Comparison of ENCODE assay signal across 19 cellular contexts in the genomic region with DNA sequence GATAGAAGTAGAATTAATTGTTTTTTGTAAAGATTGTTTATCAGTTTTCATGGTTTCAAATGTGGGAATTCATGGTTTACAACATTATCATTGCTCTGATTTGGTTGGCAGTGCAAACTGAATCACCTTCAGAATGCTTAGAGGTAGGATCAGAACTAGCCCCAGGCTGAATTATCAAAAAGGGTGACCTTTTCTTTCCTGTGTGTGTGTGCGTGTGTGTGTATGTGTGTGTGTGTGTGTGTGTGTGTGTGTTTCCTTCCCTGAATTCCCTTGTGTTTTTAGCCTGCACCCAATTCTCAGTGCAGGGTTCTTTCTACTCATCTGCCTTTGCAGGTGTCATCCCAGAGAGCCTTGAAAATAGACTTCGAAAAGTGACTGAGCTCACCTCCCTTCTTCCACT.
A peak's percentile ranks its signal among the peaks of the same experiment; 100 is the strongest.
DNase-seq lines count a peak whose midpoint lies in the region; TF ChIP-seq lines count a peak whose summit lies in the region.
"Had no signal": no experiment of that assay in that cellular context is flagged by ENCODE, and none has a peak within 500 bp of the region (broad histone marks: within the 10 kb centered on the region; RNA-seq: fewer than 3 reads in every experiment).

No MANE protein-coding gene starts in this region.

- no peaks in the 10 kb centered on the region for H3K36me3 ChIP-seq in breast epithelium
- H3K36me3 ChIP-seq: BE2C; BLaER1 treated with 17β-estradiol and CSF1 and Interleukin-3, amounts not matched to agents 10 nM and 100 nM; HAP-1 had no signal

- no TSS peak for BruUV-seq in MCF 10A (replicated peaks; lab: Mats Ljungman, UMichigan)

- H3K4me1 Mint-ChIP-seq in MCF 10A (ENCODE audit: insufficient read depth, unreplicated experiment) = peaks cover 19% of the 10 kb centered on the region
- H3K4me1 Mint-ChIP-seq: CD14-positive monocyte; CD8-positive, alpha-beta memory T cell had no signal

- in situ Hi-C loops in SK-MEL-5 (cut with HindIII; ENCODE audit: low pct_unique_long_range_greater_than_20kb, low sequenced_read_pairs) = no loop called here

- DNase-seq in MCF 10A (ENCODE audit: unreplicated experiment) = peak; percentile 8
- DNase-seq in breast epithelium (ENCODE audit: low spot score in 2 of 2) = no peak
- DNase-seq in SK-MEL-5 (ENCODE audit: low read depth, low spot score) = peak; percentile 5
- peak; percentile 42 for DNase-seq in epithelial cell of esophagus (ENCODE audit: low read depth)
- DNase-seq in NCI-H774 (lab: John Stamatoyannopoulos, UW) = no peak
- DNase-seq in Ammon's horn (ENCODE audit: low spot score) = no peak
- no peak for DNase-seq in NCI-H1105 (lab: John Stamatoyannopoulos, UW)
- no peak for DNase-seq in activated CD8-positive, alpha-beta memory T cell treated with anti-CD3 and anti-CD28 coated beads for 24 hours
- DNase-seq: BE2C; CD4-positive, alpha-beta T cell; CD8-positive, alpha-beta memory T cell; DMS53; DMS79 treated with DMSO at 0.1 percent for 48 hours; GF-D8; GOT3 had no signal

- POLR2A ChIA-PET in MCF 10A (lab: Yijun Ruan, JAX) = interaction anchor here (1.1 to 1.3 kb wide), 4 partner anchors 18 to 125 kb away, joined by 3 to 6 read pairs (median 4); partner anchors contain the start of gene BMPR1B

- no peaks in the 10 kb centered on the region for H3K9me3 ChIP-seq in breast epithelium
- H3K9me3 ChIP-seq: BE2C; BLaER1 treated with 17β-estradiol and CSF1 and Interleukin-3, amounts not matched to agents 10 nM and 100 nM; HAP-1 had no signal

- H3K27me3 Mint-ChIP-seq in MCF 10A (ENCODE audit: insufficient read depth, unreplicated experiment) = no peaks in the 10 kb centered on the region
- H3K27me3 Mint-ChIP-seq: CD4-positive, alpha-beta T cell had no signal

- peaks cover 8% of the 10 kb centered on the region for H3K9me3 Mint-ChIP-seq in MCF 10A (ENCODE audit: unreplicated experiment)
- H3K9me3 Mint-ChIP-seq: CD4-positive, alpha-beta T cell had no signal

- H3K27ac ChIP-seq in breast epithelium = no peak overlapping the region
- H3K27ac ChIP-seq: 22Rv1; BLaER1 treated with 17β-estradiol and CSF1 and Interleukin-3, amounts not matched to agents 10 nM and 100 nM had no signal

- TF ChIP-seq POLR2A in breast epithelium (IDR thresholded peaks at IDR 0.05) = no peak

- CTCF ChIA-PET in MCF 10A (lab: Yijun Ruan, JAX) = interaction anchor here (1.0 to 1.1 kb wide), 2 partner anchors 10 to 14 kb away, joined by 4 to 5 read pairs; no protein-coding TSS in a partner anchor

- peak overlapping the region; percentile 6 for H3K27ac Mint-ChIP-seq in MCF 10A (ENCODE audit: low read depth, unreplicated experiment)
- H3K27ac Mint-ChIP-seq: CD14-positive monocyte; CD4-positive, alpha-beta T cell; CD8-positive, alpha-beta memory T cell had no signal

- H3K27me3 ChIP-seq in breast epithelium = no peaks in the 10 kb centered on the region
- H3K27me3 ChIP-seq: BE2C; BLaER1 treated with 17β-estradiol and CSF1 and Interleukin-3, amounts not matched to agents 10 nM and 100 nM had no signal

- H3K4me3 Mint-ChIP-seq in MCF 10A (ENCODE audit: unreplicated experiment) = no peak overlapping the region
- H3K4me3 Mint-ChIP-seq: CD14-positive monocyte; CD4-positive, alpha-beta T cell; CD8-positive, alpha-beta memory T cell had no signal

- H3K36me3 Mint-ChIP-seq in MCF 10A (ENCODE audit: insufficient read depth, unreplicated experiment) = peaks cover 5% of the 10 kb centered on the region
- H3K36me3 Mint-ChIP-seq: CD14-positive monocyte; CD8-positive, alpha-beta memory T cell had no signal

- TF ChIP-seq CTCF in MCF 10A (IDR thresholded peaks at IDR 0.05; ENCODE audit: unreplicated experiment) (no peak), breast epithelium (IDR thresholded peaks at IDR 0.05) (no peak), epithelial cell of esophagus (IDR thresholded peaks at IDR 0.05; ENCODE audit: insufficient read depth, low read depth, low read length, missing control alignments) (no peak)

- intact Hi-C loops in MCF 10A (cut with micrococcal nuclease) (no loop called here), breast epithelium (cut with DNase I; ENCODE audit: low total_unique reads) (no loop called here)

- H3K4me1 ChIP-seq in breast epithelium = no peaks in the 10 kb centered on the region
- H3K4me1 ChIP-seq: BLaER1 treated with 17β-estradiol and CSF1 and Interleukin-3, amounts not matched to agents 10 nM and 100 nM; HAP-1 had no signal

- H3K4me3 ChIP-seq in breast epithelium (no peak overlapping the region), epithelial cell of esophagus (ENCODE audit: low read length) (no peak overlapping the region)
- H3K4me3 ChIP-seq: BLaER1 treated with 17β-estradiol and CSF1 and Interleukin-3, amounts not matched to agents 10 nM and 100 nM; HAP-1 had no signal

Comparison
In these comparisons a context has a peak if more than half of its experiments do, and no peak if none do; other contexts are left out.
1. DNase-seq: peak in MCF 10A (single experiment), SK-MEL-5 (single experiment) and epithelial cell of esophagus (single experiment); none in breast epithelium (0 of 2), NCI-H774 (single experiment), Ammon's horn (single experiment), NCI-H1105 (single experiment) and activated CD8-positive, alpha-beta memory T cell treated with anti-CD3 and anti-CD28 coated beads for 24 hours (single experiment).